Comparison of ENCODE assay signal across 34 cellular contexts in the genomic region with DNA sequence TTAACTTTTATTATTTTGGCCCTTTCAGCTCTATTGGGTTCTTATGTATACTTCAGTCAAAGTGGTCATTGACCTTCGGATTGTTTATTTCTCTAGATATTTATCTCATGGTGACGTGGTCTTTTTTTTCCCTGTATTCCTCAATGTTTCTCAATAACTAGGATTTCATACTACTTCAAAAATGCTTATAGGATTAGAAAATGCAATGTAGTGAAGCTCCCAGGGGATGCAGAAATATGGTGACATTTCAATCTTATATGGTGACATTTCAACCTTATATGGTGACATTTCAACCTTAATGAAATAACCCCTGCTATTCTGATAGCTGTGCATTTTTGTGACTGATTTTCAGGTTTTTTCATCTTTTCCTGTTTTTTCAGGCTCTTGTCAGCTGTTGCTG. TPM values are rescaled to one million over a fixed set of nuclear protein-coding genes. Genes with fewer than 3 reads are reported as not detected.
"Had no signal": no experiment of that assay in that cellular context is flagged by ENCODE, and none has a peak within 500 bp of the region (broad histone marks: within the 10 kb centered on the region; RNA-seq: fewer than 3 reads in every experiment).

No MANE protein-coding gene starts in this region.

- H3K4me1 ChIP-seq: adrenal gland, ascending aorta, esophagus squamous epithelium had no signal

- H3K9me3 ChIP-seq: adrenal gland, ascending aorta, esophagus squamous epithelium had no signal

- H3K4me1 Mint-ChIP-seq: activated CD4-positive, alpha-beta memory T cell treated with anti-CD3 and anti-CD28 coated beads, Interleukin-2, amount 10 ng/mL, durations not matched to agents 7 days and 5 days; activated CD4-positive, alpha-beta T cell treated with anti-CD3 and anti-CD28 coated beads, Interleukin-2, amount 10 ng/mL, durations not matched to agents 7 days and 5 days; activated T-helper 17 cell treated with anti-CD3 and anti-CD28 coated beads, Interleukin-2, amount 50 U/mL, for 72 hours; brain; central memory CD8-positive, alpha-beta T cell had no signal

- H3K36me3 Mint-ChIP-seq: activated naive CD8-positive, alpha-beta T cell; brain; WTC11 had no signal

- H3K36me3 ChIP-seq: adrenal gland, ascending aorta, esophagus squamous epithelium had no signal

- H3K9me3 Mint-ChIP-seq: activated CD4-positive, alpha-beta memory T cell treated with anti-CD3 and anti-CD28 coated beads, Interleukin-2, amount 10 ng/mL, durations not matched to agents 7 days and 5 days; activated CD4-positive, alpha-beta T cell treated with anti-CD3 and anti-CD28 coated beads, Interleukin-2, amount 10 ng/mL, durations not matched to agents 7 days and 5 days; activated T-helper 17 cell treated with anti-CD3 and anti-CD28 coated beads, Interleukin-2, amount 50 U/mL, for 72 hours; brain; WTC11 had no signal

- H3K27ac Mint-ChIP-seq: activated CD4-positive, alpha-beta memory T cell treated with anti-CD3 and anti-CD28 coated beads, Interleukin-2, amount 10 ng/mL, durations not matched to agents 7 days and 5 days; activated CD4-positive, alpha-beta T cell treated with anti-CD3 and anti-CD28 coated beads, Interleukin-2, amount 10 ng/mL, durations not matched to agents 7 days and 5 days; activated naive CD8-positive, alpha-beta T cell; activated T-helper 17 cell treated with anti-CD3 and anti-CD28 coated beads, Interleukin-2, amount 50 U/mL, for 72 hours; brain; WTC11 had no signal

- H3K27me3 Mint-ChIP-seq: activated CD4-positive, alpha-beta memory T cell treated with anti-CD3 and anti-CD28 coated beads, Interleukin-2, amount 10 ng/mL, durations not matched to agents 7 days and 5 days; activated CD4-positive, alpha-beta T cell treated with anti-CD3 and anti-CD28 coated beads, Interleukin-2, amount 10 ng/mL, durations not matched to agents 7 days and 5 days; activated naive CD8-positive, alpha-beta T cell; activated T-helper 17 cell treated with anti-CD3 and anti-CD28 coated beads, Interleukin-2, amount 50 U/mL, for 72 hours; central memory CD8-positive, alpha-beta T cell had no signal

- H3K4me3 Mint-ChIP-seq: activated CD4-positive, alpha-beta memory T cell treated with anti-CD3 and anti-CD28 coated beads, Interleukin-2, amount 10 ng/mL, durations not matched to agents 7 days and 5 days; activated CD4-positive, alpha-beta T cell treated with anti-CD3 and anti-CD28 coated beads, Interleukin-2, amount 10 ng/mL, durations not matched to agents 7 days and 5 days; activated naive CD8-positive, alpha-beta T cell; activated T-cell treated with anti-CD3 and anti-CD28 coated beads, Interleukin-2, amount 50 U/mL, for 4 hours; activated T-helper 17 cell treated with anti-CD3 and anti-CD28 coated beads, Interleukin-2, amount 50 U/mL, for 72 hours; brain; central memory CD8-positive, alpha-beta T cell; WTC11 had no signal

- DNase-seq: activated CD4-positive, alpha-beta memory T cell treated with anti-CD3 and anti-CD28 coated beads, Interleukin-2, amount 10 ng/mL, durations not matched to agents 7 days and 5 days; activated CD4-positive, alpha-beta T cell treated with anti-CD3 and anti-CD28 coated beads for 1 hour; activated CD4-positive, alpha-beta T cell treated with anti-CD3 and anti-CD28 coated beads for 4 hours; activated CD4-positive, alpha-beta T cell treated with anti-CD3 and anti-CD28 coated beads, Interleukin-2, amount 10 ng/mL, durations not matched to agents 7 days and 5 days; activated CD4-positive, alpha-beta T cell treated with anti-CD3 and anti-CD28 coated beads, Interleukin-2, amount 50 U/mL, for 4 hours; activated CD8-positive, alpha-beta memory T cell treated with anti-CD3 and anti-CD28 coated beads for 24 hours; activated effector memory CD4-positive, alpha-beta T cell treated with Interleukin-2 at 50 U/mL for 16 hours; activated gamma-delta T cell treated with Interleukin-2 at 50 U/mL for 16 hours; activated naive CD4-positive, alpha-beta T cell treated with anti-CD3 and anti-CD28 coated beads, Interleukin-2, amount 50 U/mL, for 16 hours; activated naive CD4-positive, alpha-beta T cell treated with Interleukin-2 at 50 U/mL for 16 hours; activated T-cell treated with anti-CD3 and anti-CD28 coated beads, Interleukin-2, amount 50 U/mL, for 4 hours; adrenal gland; cortex of kidney; dermis blood vessel endothelial cell; effector CD8-positive, alpha-beta T cell; esophagus squamous epithelium; foreskin fibroblast; head of caudate nucleus; T-helper 2 cell had no signal

- H3K27me3 ChIP-seq: adrenal gland, ascending aorta, esophagus squamous epithelium had no signal

- ATAC-seq: activated T-cell treated with anti-CD3 and anti-CD28 coated beads, Interleukin-2, amount 50 U/mL, for 4 hours; activated T-helper 17 cell treated with anti-CD3 and anti-CD28 coated beads, Interleukin-2, amount 50 U/mL, for 72 hours; WTC11 had no signal

- H3K27ac ChIP-seq: adrenal gland, ascending aorta, epithelial cell of prostate, esophagus squamous epithelium, VCaP had no signal

- FAIRE-seq: bronchial epithelial cell, colon, endometrium, endothelial cell of umbilical vein, frontal cortex, TTC549 had no signal

- H3K4me3 ChIP-seq: adrenal gland, ascending aorta, esophagus squamous epithelium had no signal

RNA-seq across cellular contexts. Expression of a gene that starts 51.4 kb away (rescaled TPM):
- total RNA-seq: activated CD4-positive, alpha-beta memory T cell treated with anti-CD3 and anti-CD28 coated beads, Interleukin-2, amount 10 ng/mL, durations not matched to agents 7 days and 5 days; activated CD4-positive, alpha-beta T cell treated with anti-CD3 and anti-CD28 coated beads, Interleukin-2, amount 10 ng/mL, durations not matched to agents 7 days and 5 days; activated T-helper 17 cell treated with anti-CD3 and anti-CD28 coated beads, Interleukin-2, amount 50 U/mL, for 72 hours; ascending aorta; dermis blood vessel endothelial cell; endothelial cell of umbilical vein; T-helper 1 cell treated with Interleukin-12 subunit alpha and Interleukin-12 subunit beta and Interleukin-4 antibody, amounts not matched to agents 30 ng/mL and 1 ng/mL, for 36 hours had no signal
- polyA plus RNA-seq: endothelial cell of umbilical vein had no signal
